Comparison of ENCODE assay signal across 2 cellular contexts in genomic region chr2:240292622-240293021, GRCh38.
TF ChIP-seq lines count a peak whose summit lies in the region.

No MANE protein-coding gene starts in this region.

TF ChIP-seq in GM23338, 12 proteins besides CTCF, POLR2A, EP300 and RAD21 (continued from another document):
- no peak for TF ChIP-seq REST (IDR thresholded peaks at IDR 0.05; ENCODE audit: unreplicated experiment)
- TF ChIP-seq NANOG (IDR thresholded peaks at IDR 0.05; ENCODE audit: borderline replicate concordance): no peak
- TF ChIP-seq EZH2phosphoT487 (IDR thresholded peaks at IDR 0.05; ENCODE audit: unreplicated experiment): no peak
- no peak for TF ChIP-seq ZNF114 (CRISPR knock-in tag; IDR thresholded peaks at IDR 0.05)
- TF ChIP-seq ZNF331 (CRISPR knock-in tag; IDR thresholded peaks at IDR 0.05; ENCODE audit: low read depth): no peak
- TF ChIP-seq ETS1 (IDR thresholded peaks at IDR 0.05): no peak
- TF ChIP-seq ZNF462 (CRISPR knock-in tag; IDR thresholded peaks at IDR 0.05): no peak

TF ChIP-seq in HEK293, 187 proteins besides CTCF, POLR2A, EP300 and RAD21 (continued from another document):
- TF ChIP-seq PRDM4 (tag by site-specific recombination; IDR thresholded peaks at IDR 0.05) (peak; percentile 88), ZNF626 (tag by site-specific recombination; IDR thresholded peaks at IDR 0.05) (no peak), ZBTB11 (tag by site-specific recombination; conservative IDR thresholded peaks at IDR 0.05; ENCODE audit: low read depth) (no peak), ZNF239 (tag by site-specific recombination; IDR thresholded peaks at IDR 0.05) (no peak)
